Comparison of ENCODE assay signal across 16 cellular contexts in the genomic region with DNA sequence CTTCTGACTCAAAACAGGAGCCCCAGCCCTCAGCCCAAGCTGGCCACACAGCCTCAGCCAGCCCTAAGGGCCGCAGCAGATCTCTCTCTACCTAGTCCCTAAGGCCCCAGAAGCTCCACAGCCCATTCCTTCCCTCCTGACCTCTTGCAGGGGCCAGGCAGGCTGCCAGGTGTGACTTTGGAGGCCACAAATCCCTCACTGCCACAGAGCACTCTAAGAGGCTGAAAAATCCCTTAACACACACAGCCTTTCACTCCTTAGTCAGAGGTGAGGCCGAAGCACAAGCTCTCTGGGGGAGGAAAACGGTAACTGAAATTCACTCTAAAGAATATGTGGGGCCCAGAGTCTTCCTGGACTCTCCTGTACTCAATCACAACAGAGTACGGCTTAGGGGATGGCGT. TPM values are rescaled to one million over a fixed set of nuclear protein-coding genes. Genes with fewer than 3 reads are reported as not detected.
DNase-seq lines count a peak whose midpoint lies in the region; ATAC-seq and TF ChIP-seq lines count a peak whose summit lies in the region.
"Had no signal": no experiment of that assay in that cellular context is flagged by ENCODE, and none has a peak within 500 bp of the region (broad histone marks: within the 10 kb centered on the region; RNA-seq: fewer than 3 reads in every experiment).

No MANE protein-coding gene starts in this region.

- H3K27me3 Mint-ChIP-seq in MCF 10A (ENCODE audit: insufficient read depth, unreplicated experiment): no peaks in the 10 kb centered on the region
- no peaks in the 10 kb centered on the region for H3K27me3 Mint-ChIP-seq in stimulated activated memory B cell treated with anti-CD40 and anti-IgM and Interleukin-4, amounts not matched to agents 10 μg/mL and 1 μg/mL and 100 μg/mL, for 72 hours
- H3K27me3 Mint-ChIP-seq in activated naive CD8-positive, alpha-beta T cell treated with anti-CD3 and anti-CD28 coated beads, Interleukin-2, amount 50 U/mL, for 24 hours: no peaks in the 10 kb centered on the region
- H3K27me3 Mint-ChIP-seq in activated T-cell treated with anti-CD3 and anti-CD28 coated beads, Interleukin-2, amount 50 U/mL, for 72 hours (ENCODE audit: low read depth): no peaks in the 10 kb centered on the region

- in situ Hi-C loops in mammary epithelial cell (cut with MboI; ENCODE audit: low sequenced_read_pairs in 2 of 2): no loop called here

- dilution Hi-C loops in mammary epithelial cell (cut with HindIII; ENCODE audit: low sequenced_read_pairs): no loop called here

- no peak overlapping the region for H3K4me3 ChIP-seq in mammary epithelial cell (replicated peaks in 1 of 3; ENCODE audit: insufficient read depth in 1 of 3, low read depth in 2 of 3, low read length in 3 of 3)
- H3K4me3 ChIP-seq in PC-3 (ENCODE audit: low read length): no peak overlapping the region
- H3K4me3 ChIP-seq in hepatocyte: no peak overlapping the region
- no peak overlapping the region for H3K4me3 ChIP-seq in ascending aorta
- H3K4me3 ChIP-seq: adrenal gland had no signal

- H3K79me2 ChIP-seq in mammary epithelial cell (ENCODE audit: insufficient read depth, low read length) (no peaks in the 10 kb centered on the region), PC-3 (ENCODE audit: low read length) (no peaks in the 10 kb centered on the region), hepatocyte (no peaks in the 10 kb centered on the region)

- H3K27me3 ChIP-seq in mammary epithelial cell (ENCODE audit: insufficient read depth, low read length): no peaks in the 10 kb centered on the region
- no peaks in the 10 kb centered on the region for H3K27me3 ChIP-seq in PC-3 (ENCODE audit: low read length)
- no peaks in the 10 kb centered on the region for H3K27me3 ChIP-seq in hepatocyte
- no peaks in the 10 kb centered on the region for H3K27me3 ChIP-seq in ascending aorta
- H3K27me3 ChIP-seq: adrenal gland had no signal

- TF ChIP-seq CTCF in MCF 10A (IDR thresholded peaks at IDR 0.05; ENCODE audit: unreplicated experiment) (no peak), mammary epithelial cell (conservative IDR thresholded peaks at IDR 0.05 in 1 of 2, IDR thresholded peaks at IDR 0.05 in 1 of 2; ENCODE audit: extremely low read depth in 1 of 2, insufficient read depth in 1 of 2, low read depth in 1 of 2, low read length in 2 of 2) (no peak), PC-3 (conservative IDR thresholded peaks at IDR 0.05; ENCODE audit: low read depth, low read length) (no peak), hepatocyte (IDR thresholded peaks at IDR 0.05; ENCODE audit: poor library complexity) (no peak), ascending aorta (IDR thresholded peaks at IDR 0.05) (no peak)

- no peaks in the 10 kb centered on the region for H3K9me3 ChIP-seq in mammary epithelial cell (replicated peaks; ENCODE audit: insufficient read depth, low read length)
- no peaks in the 10 kb centered on the region for H3K9me3 ChIP-seq in PC-3 (ENCODE audit: low read length)
- H3K9me3 ChIP-seq in hepatocyte (ENCODE audit: low read depth): no peaks in the 10 kb centered on the region
- H3K9me3 ChIP-seq in ascending aorta: no peaks in the 10 kb centered on the region
- H3K9me3 ChIP-seq: adrenal gland had no signal

- 94% methylated on average over 5 of the region's 5 CpGs for WGBS in mammary epithelial cell (ENCODE audit: low coverage, missing lambda C conversion rate)
- WGBS in hepatocyte (ENCODE audit: low lambda C conversion rate, missing lambda C conversion rate): 87% methylated on average over 5 of the region's 5 CpGs

- H3K27ac ChIP-seq in mammary epithelial cell (ENCODE audit: insufficient read depth, low read depth, low read length) (no peak overlapping the region), PC-3 (ENCODE audit: low read length) (peak overlapping the region; percentile 14; the same call in 1 of the 2 replicates), hepatocyte (peak overlapping the region; percentile 45), ascending aorta (no peak overlapping the region)
- H3K27ac ChIP-seq: adrenal gland had no signal

- no peak overlapping the region for H3K9ac ChIP-seq in mammary epithelial cell (ENCODE audit: insufficient read depth, low read length)
- no peak overlapping the region for H3K9ac ChIP-seq in PC-3 (ENCODE audit: low read length)

- no peak overlapping the region for H3K4me3 Mint-ChIP-seq in MCF 10A (ENCODE audit: unreplicated experiment)
- no peak overlapping the region for H3K4me3 Mint-ChIP-seq in stimulated activated memory B cell treated with anti-CD40 and anti-IgM and Interleukin-4, amounts not matched to agents 10 μg/mL and 1 μg/mL and 100 μg/mL, for 72 hours
- H3K4me3 Mint-ChIP-seq in activated naive CD8-positive, alpha-beta T cell treated with anti-CD3 and anti-CD28 coated beads, Interleukin-2, amount 50 U/mL, for 24 hours: no peak overlapping the region
- H3K4me3 Mint-ChIP-seq in activated T-cell treated with anti-CD3 and anti-CD28 coated beads, Interleukin-2, amount 50 U/mL, for 72 hours: no peak overlapping the region
- H3K4me3 Mint-ChIP-seq: CD8-positive, alpha-beta T cell; T-helper 1 cell treated with Interleukin-12 subunit alpha and Interleukin-12 subunit beta and Interleukin-4 antibody, amounts not matched to agents 30 μg/mL and 1 μg/mL, for 36 hours had no signal

- H3F3A ChIP-seq in PC-3 (ENCODE audit: low read length, unreplicated experiment): no peaks in the 10 kb centered on the region

- no peaks in the 10 kb centered on the region for H3K36me3 Mint-ChIP-seq in MCF 10A (ENCODE audit: insufficient read depth, unreplicated experiment)
- no peaks in the 10 kb centered on the region for H3K36me3 Mint-ChIP-seq in stimulated activated memory B cell treated with anti-CD40 and anti-IgM and Interleukin-4, amounts not matched to agents 10 μg/mL and 1 μg/mL and 100 μg/mL, for 72 hours
- no peaks in the 10 kb centered on the region for H3K36me3 Mint-ChIP-seq in activated naive CD8-positive, alpha-beta T cell treated with anti-CD3 and anti-CD28 coated beads, Interleukin-2, amount 50 U/mL, for 24 hours (ENCODE audit: low read depth)
- peaks cover 0 to 1% of the 10 kb centered on the region in 2 donors for H3K36me3 Mint-ChIP-seq in activated T-cell treated with anti-CD3 and anti-CD28 coated beads, Interleukin-2, amount 50 U/mL, for 72 hours (ENCODE audit: insufficient read depth in 2 of 2)
- H3K36me3 Mint-ChIP-seq: CD8-positive, alpha-beta T cell had no signal

- H3K9me2 ChIP-seq in PC-3 (replicated peaks; ENCODE audit: low read length) (no peaks in the 10 kb centered on the region), hepatocyte (replicated peaks; ENCODE audit: insufficient read depth) (no peaks in the 10 kb centered on the region)

- POLR2A ChIA-PET in MCF 10A (lab: Yijun Ruan, JAX) (interaction anchor here (0.6 to 1.4 kb wide), 2 partner anchors 24 to 1284 kb away, joined by 3 read pairs; no protein-coding TSS in a partner anchor), PC-3 (lab: Charles Lee; ENCODE audit: unreplicated experiment) (interaction anchor here (0.5 to 0.7 kb wide), 3 partner anchors 9 to 114 kb away, joined by 3 to 21 read pairs (median 4); no protein-coding TSS in a partner anchor)

- H3K4me1 ChIP-seq in mammary epithelial cell (ENCODE audit: insufficient read depth, low read length): no peaks in the 10 kb centered on the region
- H3K4me1 ChIP-seq in PC-3 (ENCODE audit: insufficient read depth, low read length): peaks cover 28% of the 10 kb centered on the region
- no peaks in the 10 kb centered on the region for H3K4me1 ChIP-seq in hepatocyte (ENCODE audit: insufficient read depth)
- H3K4me1 ChIP-seq in ascending aorta: no peaks in the 10 kb centered on the region
- H3K4me1 ChIP-seq: adrenal gland had no signal

- BruUV-seq in MCF 10A (replicated peaks; lab: Mats Ljungman, UMichigan): no TSS peak
- BruUV-seq in mammary epithelial cell (replicated peaks; lab: Mats Ljungman, UMichigan): no TSS peak
- no TSS peak for BruUV-seq in PC-3 (replicated peaks; lab: Mats Ljungman, UMichigan)

- H4K20me1 ChIP-seq in mammary epithelial cell (ENCODE audit: insufficient read depth, low read length) (no peaks in the 10 kb centered on the region), PC-3 (ENCODE audit: low read length) (no peaks in the 10 kb centered on the region), hepatocyte (ENCODE audit: insufficient read depth, poor library complexity, severe bottlenecking) (no peaks in the 10 kb centered on the region)

- peak; percentile 12; the same call in 1 of the 2 replicates for ATAC-seq in PC-3
- no peak for ATAC-seq in stimulated activated memory B cell treated with anti-CD40 and anti-IgM and Interleukin-4, amounts not matched to agents 10 μg/mL and 1 μg/mL and 100 μg/mL, for 72 hours
- ATAC-seq in activated naive CD8-positive, alpha-beta T cell treated with anti-CD3 and anti-CD28 coated beads, Interleukin-2, amount 50 U/mL, for 24 hours: no peak
- ATAC-seq in activated T-cell treated with anti-CD3 and anti-CD28 coated beads, Interleukin-2, amount 50 U/mL, for 72 hours (replicated peaks in 1 of 2): no peak
- ATAC-seq: CD8-positive, alpha-beta T cell had no signal

- CTCF ChIA-PET in MCF 10A (lab: Yijun Ruan, JAX) (interaction anchor here (0.6 to 1.8 kb wide), 5 partner anchors 8 to 458 kb away, joined by 3 to 6 read pairs (median 3); no protein-coding TSS in a partner anchor), mammary epithelial cell (lab: Charles Lee; ENCODE audit: low non-redundant PET) (no interaction called here), PC-3 (lab: Charles Lee) (interaction anchor here (0.7 to 1.3 kb wide), 4 partner anchors 9 to 54 kb away, joined by 3 to 10 read pairs (median 4); no protein-coding TSS in a partner anchor)

- DNase-seq in MCF 10A (ENCODE audit: unreplicated experiment) (no peak), mammary epithelial cell (no peak), PC-3 (peak; percentile 28), hepatocyte (ENCODE audit: low spot score) (no peak), ascending aorta (ENCODE audit: low spot score in 2 of 2) (no peak)
- DNase-seq in activated naive CD8-positive, alpha-beta T cell treated with anti-CD3 and anti-CD28 coated beads, Interleukin-2, amount 50 U/mL, for 24 hours: no peak
- no peak for DNase-seq in activated T-cell treated with anti-CD3 and anti-CD28 coated beads, Interleukin-2, amount 50 U/mL, for 72 hours
- DNase-seq: activated CD4-positive, alpha-beta T cell treated with anti-CD3 and anti-CD28 coated beads for 48 hours; adrenal gland; CD8-positive, alpha-beta T cell; NCI-H2029; NCI-H526 had no signal

- peak overlapping the region; percentile 13 for H3K27ac Mint-ChIP-seq in MCF 10A (ENCODE audit: low read depth, unreplicated experiment)
- peak overlapping the region; percentile 72 for H3K27ac Mint-ChIP-seq in stimulated activated memory B cell treated with anti-CD40 and anti-IgM and Interleukin-4, amounts not matched to agents 10 μg/mL and 1 μg/mL and 100 μg/mL, for 72 hours
- H3K27ac Mint-ChIP-seq in activated naive CD8-positive, alpha-beta T cell treated with anti-CD3 and anti-CD28 coated beads, Interleukin-2, amount 50 U/mL, for 24 hours: no peak overlapping the region
- no peak overlapping the region for H3K27ac Mint-ChIP-seq in activated T-cell treated with anti-CD3 and anti-CD28 coated beads, Interleukin-2, amount 50 U/mL, for 72 hours
- H3K27ac Mint-ChIP-seq: CD8-positive, alpha-beta T cell; T-helper 1 cell treated with Interleukin-12 subunit alpha and Interleukin-12 subunit beta and Interleukin-4 antibody, amounts not matched to agents 30 μg/mL and 1 μg/mL, for 36 hours had no signal

- H3K4me1 Mint-ChIP-seq in MCF 10A (ENCODE audit: insufficient read depth, unreplicated experiment): peaks cover 6% of the 10 kb centered on the region
- peaks cover 68% of the 10 kb centered on the region for H3K4me1 Mint-ChIP-seq in stimulated activated memory B cell treated with anti-CD40 and anti-IgM and Interleukin-4, amounts not matched to agents 10 μg/mL and 1 μg/mL and 100 μg/mL, for 72 hours
- H3K4me1 Mint-ChIP-seq in activated naive CD8-positive, alpha-beta T cell treated with anti-CD3 and anti-CD28 coated beads, Interleukin-2, amount 50 U/mL, for 24 hours: peaks cover 38% of the 10 kb centered on the region
- H3K4me1 Mint-ChIP-seq in activated T-cell treated with anti-CD3 and anti-CD28 coated beads, Interleukin-2, amount 50 U/mL, for 72 hours (ENCODE audit: low read depth): peaks cover 44% of the 10 kb centered on the region

- no peaks in the 10 kb centered on the region for H3K9me3 Mint-ChIP-seq in MCF 10A (ENCODE audit: unreplicated experiment)
- no peaks in the 10 kb centered on the region for H3K9me3 Mint-ChIP-seq in stimulated activated memory B cell treated with anti-CD40 and anti-IgM and Interleukin-4, amounts not matched to agents 10 μg/mL and 1 μg/mL and 100 μg/mL, for 72 hours
- no peaks in the 10 kb centered on the region for H3K9me3 Mint-ChIP-seq in activated naive CD8-positive, alpha-beta T cell treated with anti-CD3 and anti-CD28 coated beads, Interleukin-2, amount 50 U/mL, for 24 hours
- H3K9me3 Mint-ChIP-seq in activated T-cell treated with anti-CD3 and anti-CD28 coated beads, Interleukin-2, amount 50 U/mL, for 72 hours: no peaks in the 10 kb centered on the region
- H3K9me3 Mint-ChIP-seq: CD8-positive, alpha-beta T cell; T-helper 1 cell treated with Interleukin-12 subunit alpha and Interleukin-12 subunit beta and Interleukin-4 antibody, amounts not matched to agents 30 μg/mL and 1 μg/mL, for 36 hours had no signal

- H3K4me2 ChIP-seq in mammary epithelial cell (ENCODE audit: insufficient read depth, low read depth, low read length) (no peak overlapping the region), PC-3 (ENCODE audit: low read length) (peak overlapping the region; percentile 22; the same call in 1 of the 2 replicates), hepatocyte (no peak overlapping the region)

- H2AFZ ChIP-seq in mammary epithelial cell (ENCODE audit: low read depth, low read length) (no peak overlapping the region), PC-3 (ENCODE audit: low read length) (peak overlapping the region; percentile 51), hepatocyte (peak overlapping the region; percentile 29)

- no peaks in the 10 kb centered on the region for H3K36me3 ChIP-seq in mammary epithelial cell (ENCODE audit: insufficient read depth, low read length)
- H3K36me3 ChIP-seq in PC-3 (ENCODE audit: low read depth, low read length): no peaks in the 10 kb centered on the region
- no peaks in the 10 kb centered on the region for H3K36me3 ChIP-seq in hepatocyte (replicated peaks; ENCODE audit: insufficient read depth, low read depth)
- H3K36me3 ChIP-seq in ascending aorta: no peaks in the 10 kb centered on the region
- H3K36me3 ChIP-seq: adrenal gland had no signal

- intact Hi-C loops in MCF 10A (cut with micrococcal nuclease): no loop called here
- intact Hi-C loops in mammary epithelial cell (cut with micrococcal nuclease): no loop called here
- intact Hi-C loops in PC-3 (cut with micrococcal nuclease): no loop called here
- intact Hi-C loops in ascending aorta (cut with DNase I): no loop called here

RNA-seq across cellular contexts. Expression of a gene that starts 23.3 kb away (rescaled TPM):
- total RNA-seq in MCF 10A (2022) (not detected in 2 replicates), mammary epithelial cell (under 1 TPM; under 0.01 to 0.07 TPM), PC-3 (2014; rRNA removed) (0.26 and 0.35 TPM in 2 replicates), hepatocyte (0.28 and 0.60 TPM in 2 replicates), ascending aorta (not detected)
- polyA plus RNA-seq in mammary epithelial cell (0.03 TPM), hepatocyte (2.0 and 4.4 TPM in 2 replicates)
- polyA minus RNA-seq in mammary epithelial cell: not detected
- under 1 TPM in 1 of 2 donors, not detected in 1; 0.19 TPM for total RNA-seq in activated T-cell treated with anti-CD3 and anti-CD28 coated beads, Interleukin-2, amount 50 U/mL, for 72 hours
- total RNA-seq: A172 had no signal

RNA-seq across cellular contexts. Expression of a gene that starts 45.0 kb away (rescaled TPM):
- total RNA-seq in MCF 10A (2022): not detected in 2 replicates
- total RNA-seq in mammary epithelial cell: not detected
- polyA plus RNA-seq in mammary epithelial cell: not detected
- not detected for polyA minus RNA-seq in mammary epithelial cell
- total RNA-seq in PC-3 (2014; rRNA removed): not detected in 2 replicates
- 0.64 and 2.0 TPM in 2 replicates for total RNA-seq in hepatocyte
- polyA plus RNA-seq in hepatocyte: 0.57 and 1.8 TPM in 2 replicates
- not detected for total RNA-seq in ascending aorta
- total RNA-seq in activated T-cell treated with anti-CD3 and anti-CD28 coated beads, Interleukin-2, amount 50 U/mL, for 72 hours: not detected
- total RNA-seq: A172; adrenal gland; CD8-positive, alpha-beta T cell; glomerular endothelial cell had no signal
- polyA plus RNA-seq: adrenal gland had no signal

Comparison
In these comparisons a context has a peak if more than half of its experiments do, and no peak if none do; other contexts are left out.
1. H3K27ac Mint-ChIP-seq: peak in MCF 10A (single experiment) and stimulated activated memory B cell treated with anti-CD40 and anti-IgM and Interleukin-4, amounts not matched to agents 10 μg/mL and 1 μg/mL and 100 μg/mL, for 72 hours (single experiment); none in activated naive CD8-positive, alpha-beta T cell treated with anti-CD3 and anti-CD28 coated beads, Interleukin-2, amount 50 U/mL, for 24 hours (single experiment) and activated T-cell treated with anti-CD3 and anti-CD28 coated beads, Interleukin-2, amount 50 U/mL, for 72 hours (single experiment).
2. H3K27ac ChIP-seq: peak in PC-3 (single experiment) and hepatocyte (single experiment); none in mammary epithelial cell (single experiment) and ascending aorta (0 of 2).